In the genomic region with DNA sequence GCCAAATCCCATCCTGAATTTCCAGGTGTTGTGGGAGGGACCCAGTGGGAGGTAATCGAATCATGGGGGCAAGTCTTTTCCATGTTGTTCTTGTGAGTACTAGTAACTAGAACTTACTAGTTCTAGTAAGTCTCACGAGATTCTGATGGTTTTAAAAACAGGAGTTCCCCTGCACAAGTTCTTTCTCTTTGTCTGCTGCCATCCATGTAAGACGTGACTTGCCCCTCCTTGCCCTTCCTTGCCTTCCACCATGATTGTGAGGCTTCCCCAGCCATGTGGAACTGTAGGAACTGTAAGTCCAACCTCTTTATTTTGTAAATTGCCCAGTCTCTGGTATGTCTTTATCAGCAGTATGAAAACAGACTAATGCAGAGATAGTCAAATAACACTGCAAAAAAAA, we compare ENCODE assay signal across 24 cellular contexts.
"Had no signal": no experiment of that assay in that cellular context is flagged by ENCODE, and none has a peak within 500 bp of the region (broad histone marks: within the 10 kb centered on the region; RNA-seq: fewer than 3 reads in every experiment).

No MANE protein-coding gene starts in this region.

- H3K27me3 ChIP-seq: esophagus squamous epithelium, ovary, tibial nerve, upper lobe of left lung had no signal

- H3K9me3 ChIP-seq: esophagus squamous epithelium, ovary, thoracic aorta, tibial nerve, upper lobe of left lung had no signal

- H3K27ac ChIP-seq: esophagus squamous epithelium, ovary, skin epidermis, thoracic aorta, upper lobe of left lung had no signal

- H3K36me3 ChIP-seq: esophagus squamous epithelium, ovary, thoracic aorta, tibial nerve, upper lobe of left lung had no signal

- H3K4me3 ChIP-seq: esophagus squamous epithelium, lung, ovary, skin epidermis, thoracic aorta, tibial nerve, upper lobe of left lung had no signal

- FAIRE-seq: endometrium, islet of Langerhans, urothelium cell line had no signal

- DNase-seq: cerebellar nuclear complex; cortex of kidney; effector memory CD8-positive, alpha-beta T cell; erythroblast; esophagus squamous epithelium; foreskin melanocyte; head of caudate nucleus; hippocampal formation; left colon; natural killer cell; occipital lobe; ovary; posterior cingulate gyrus; stimulated activated CD4-positive, alpha-beta T cell treated with anti-CD3 and anti-CD28 coated beads, Interleukin-15, amount 100 ng/mL, for 24 hours; stimulated activated CD4-positive, alpha-beta T cell treated with anti-CD3 and anti-CD28 coated beads, Interleukin-2, amount 100 ng/mL, for 48 hours; stimulated activated naive B cell treated with anti-CD40 and anti-IgM and Interleukin-4, amounts not matched to agents 10 μg/mL and 1 μg/mL and 100 μg/mL, for 72 hours; upper lobe of left lung had no signal

- ATAC-seq: effector memory CD8-positive, alpha-beta T cell; left colon; natural killer cell; stimulated activated naive B cell treated with anti-CD40 and anti-IgM and Interleukin-4, amounts not matched to agents 10 μg/mL and 1 μg/mL and 100 μg/mL, for 72 hours had no signal

- H3K4me1 ChIP-seq: esophagus squamous epithelium, upper lobe of left lung had no signal
